14 cellular contexts compared by ENCODE assay signal in the genomic region with DNA sequence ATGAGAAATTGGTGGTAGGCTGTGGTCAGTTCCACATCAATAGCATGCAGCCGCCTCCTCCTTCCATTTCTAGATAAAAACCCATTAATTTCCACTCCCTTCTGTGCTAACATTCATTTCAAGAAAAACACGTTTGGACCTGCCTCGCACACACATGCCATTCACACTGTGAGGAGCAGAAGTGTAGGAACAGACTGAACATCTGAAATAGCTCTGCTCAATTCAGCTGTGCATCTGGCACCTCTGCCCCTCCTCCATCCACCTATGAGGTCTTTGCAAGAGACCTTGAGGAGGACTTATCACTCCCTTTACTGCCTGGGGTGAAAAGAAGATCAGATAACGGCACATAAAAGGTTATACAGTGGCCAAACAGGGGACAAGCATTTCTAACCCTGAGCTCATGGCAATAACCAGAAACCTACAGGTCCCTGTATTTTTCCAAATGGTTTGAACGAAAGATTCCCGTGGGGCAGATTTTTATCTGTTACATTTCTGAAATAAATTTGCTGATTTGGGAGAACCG. TPM values are rescaled to one million over a fixed set of nuclear protein-coding genes. Genes with fewer than 3 reads are reported as not detected.
DNase-seq lines count a peak whose midpoint lies in the region; ATAC-seq and TF ChIP-seq lines count a peak whose summit lies in the region.
"Had no signal": no experiment of that assay in that cellular context is flagged by ENCODE, and none has a peak within 500 bp of the region (broad histone marks: within the 10 kb centered on the region; RNA-seq: fewer than 3 reads in every experiment).

No MANE protein-coding gene starts in this region.

- CTCF ChIA-PET in mammary epithelial cell (lab: Charles Lee; ENCODE audit: low non-redundant PET): no interaction called here
- CTCF ChIA-PET in activated CD4-positive, alpha-beta memory T cell treated with anti-CD3 and anti-CD28 coated beads for 36 hours (lab: Charles Lee): no interaction called here

- intact Hi-C loops in mammary epithelial cell (cut with micrococcal nuclease) (loop anchor here (10.0 kb wide), 1 partner anchor 168 kb away; no protein-coding TSS in a partner anchor), prostate gland (cut with DNase I) (no loop called here)
- intact Hi-C loops in activated CD4-positive, alpha-beta memory T cell treated with anti-CD3 and anti-CD28 coated beads for 36 hours (cut with micrococcal nuclease): loop anchor here (10.0 kb wide), 1 partner anchor 248 kb away; no protein-coding TSS in a partner anchor

- H3K4me1 Mint-ChIP-seq in activated CD4-positive, alpha-beta memory T cell treated with anti-CD3 and anti-CD28 coated beads for 36 hours (ENCODE audit: low read depth): no peaks in the 10 kb centered on the region

- in situ Hi-C loops in mammary epithelial cell (cut with MboI; ENCODE audit: low sequenced_read_pairs in 2 of 2): loop anchor here (25.0 kb wide), 3 partner anchors 281 to 456 kb away; no protein-coding TSS in a partner anchor

- no peak overlapping the region for H3K27ac ChIP-seq in BLaER1
- H3K27ac ChIP-seq in mammary epithelial cell (ENCODE audit: insufficient read depth, low read depth, low read length): no peak overlapping the region
- no peak overlapping the region for H3K27ac ChIP-seq in prostate gland
- H3K27ac ChIP-seq: uterus had no signal

- H3K36me3 ChIP-seq in BLaER1 (no peaks in the 10 kb centered on the region), mammary epithelial cell (ENCODE audit: insufficient read depth, low read length) (no peaks in the 10 kb centered on the region), prostate gland (no peaks in the 10 kb centered on the region)
- H3K36me3 ChIP-seq: uterus had no signal

- no peak overlapping the region for H3K4me3 ChIP-seq in BLaER1
- no peak overlapping the region for H3K4me3 ChIP-seq in mammary epithelial cell (replicated peaks in 1 of 3; ENCODE audit: insufficient read depth in 1 of 3, low read depth in 2 of 3, low read length in 3 of 3)
- H3K4me3 ChIP-seq in prostate gland: no peak overlapping the region
- H3K4me3 ChIP-seq: uterus had no signal

- peak; percentile 15 for DNase-seq in HuH-7 (ENCODE audit: low spot score)
- DNase-seq in mammary epithelial cell: peak; percentile 52
- no peak for DNase-seq in KG1 (lab: John Stamatoyannopoulos, UW)
- DNase-seq in activated T-cell treated with anti-CD3 and anti-CD28 coated beads for 4 hours: no peak
- DNase-seq in prostate gland (ENCODE audit: low spot score): no peak
- DNase-seq in activated CD4-positive, alpha-beta memory T cell treated with anti-CD3 and anti-CD28 coated beads for 36 hours: no peak
- DNase-seq: NCI-H510A; SIG-M5; stimulated activated CD4-positive, alpha-beta T cell treated with anti-CD3 and anti-CD28 coated beads, Interleukin-1b, Interleukin-23, amount 100 ng/mL, for 48 hours; uterus had no signal

- BruUV-seq in mammary epithelial cell (replicated peaks; lab: Mats Ljungman, UMichigan): no TSS peak

- no peak overlapping the region for H3K27ac Mint-ChIP-seq in activated CD4-positive, alpha-beta memory T cell treated with anti-CD3 and anti-CD28 coated beads for 36 hours
- H3K27ac Mint-ChIP-seq: dendritic cell treated with granulocyte-macrophage colony-stimulating factor and Interleukin-4, amounts not matched to agents 40 ng/mL and 50 ng/mL, for 4 days; WTC11 had no signal

- dilution Hi-C loops in mammary epithelial cell (cut with HindIII; ENCODE audit: low sequenced_read_pairs): no loop called here

- no peaks in the 10 kb centered on the region for H3K9me3 Mint-ChIP-seq in activated CD4-positive, alpha-beta memory T cell treated with anti-CD3 and anti-CD28 coated beads for 36 hours
- H3K9me3 Mint-ChIP-seq: dendritic cell treated with granulocyte-macrophage colony-stimulating factor and Interleukin-4, amounts not matched to agents 40 ng/mL and 50 ng/mL, for 4 days; WTC11 had no signal

- H3K36me3 Mint-ChIP-seq in activated CD4-positive, alpha-beta memory T cell treated with anti-CD3 and anti-CD28 coated beads for 36 hours: no peaks in the 10 kb centered on the region
- H3K36me3 Mint-ChIP-seq: WTC11 had no signal

- WGBS in mammary epithelial cell (ENCODE audit: low coverage, missing lambda C conversion rate): under 1% methylated on average over 7 of the region's 7 CpGs
- 22% methylated on average over 7 of the region's 7 CpGs for WGBS in prostate gland

- no peak for TF ChIP-seq POLR2A in prostate gland (IDR thresholded peaks at IDR 0.05)

- H3K27me3 ChIP-seq in BLaER1: no peaks in the 10 kb centered on the region
- peaks cover 9% of the 10 kb centered on the region for H3K27me3 ChIP-seq in mammary epithelial cell (ENCODE audit: insufficient read depth, low read length)
- H3K27me3 ChIP-seq in prostate gland (replicated peaks; ENCODE audit: insufficient read depth): no peaks in the 10 kb centered on the region
- H3K27me3 ChIP-seq: uterus had no signal

- H3K27me3 Mint-ChIP-seq in activated CD4-positive, alpha-beta memory T cell treated with anti-CD3 and anti-CD28 coated beads for 36 hours: peaks cover 13% of the 10 kb centered on the region

- peak overlapping the region; percentile 65 for H2AFZ ChIP-seq in mammary epithelial cell (ENCODE audit: low read depth, low read length)

- H3K9ac ChIP-seq in BLaER1: no peak overlapping the region
- H3K9ac ChIP-seq in mammary epithelial cell (ENCODE audit: insufficient read depth, low read length): no peak overlapping the region

- H3K4me1 ChIP-seq in BLaER1 (0 out of 2 replicates have a peak, but pooled peaks cover 9% of the 10 kb centered on the region), mammary epithelial cell (ENCODE audit: insufficient read depth, low read length) (peaks cover 8% of the 10 kb centered on the region), prostate gland (replicated peaks) (no peaks in the 10 kb centered on the region)
- H3K4me1 ChIP-seq: uterus had no signal

- ATAC-seq in GM19372 (IDR thresholded peaks at IDR 0.05; ENCODE audit: low read depth, unreplicated experiment): peak; percentile 81
- ATAC-seq: WTC11 had no signal

- H3K79me2 ChIP-seq in mammary epithelial cell (ENCODE audit: insufficient read depth, low read length): no peaks in the 10 kb centered on the region

- H3K4me3 Mint-ChIP-seq in activated CD4-positive, alpha-beta memory T cell treated with anti-CD3 and anti-CD28 coated beads for 36 hours: no peak overlapping the region
- H3K4me3 Mint-ChIP-seq: dendritic cell treated with granulocyte-macrophage colony-stimulating factor and Interleukin-4, amounts not matched to agents 40 ng/mL and 50 ng/mL, for 4 days; WTC11 had no signal

- H3K9me3 ChIP-seq in BLaER1 (no peaks in the 10 kb centered on the region), mammary epithelial cell (replicated peaks; ENCODE audit: insufficient read depth, low read length) (no peaks in the 10 kb centered on the region), prostate gland (no peaks in the 10 kb centered on the region)
- H3K9me3 ChIP-seq: uterus had no signal

- TF ChIP-seq CTCF in mammary epithelial cell (conservative IDR thresholded peaks at IDR 0.05 in 1 of 2, IDR thresholded peaks at IDR 0.05 in 1 of 2; ENCODE audit: extremely low read depth in 1 of 2, insufficient read depth in 1 of 2, low read depth in 1 of 2, low read length in 2 of 2) (no peak), prostate gland (IDR thresholded peaks at IDR 0.05) (no peak)

- H4K20me1 ChIP-seq in BLaER1 (no peaks in the 10 kb centered on the region), mammary epithelial cell (ENCODE audit: insufficient read depth, low read length) (no peaks in the 10 kb centered on the region)

- H3K4me2 ChIP-seq in BLaER1 (peak overlapping the region; percentile 12; the same call in 1 of the 2 replicates), mammary epithelial cell (ENCODE audit: insufficient read depth, low read depth, low read length) (peak overlapping the region; percentile 3)

- POLR2A ChIA-PET in activated CD4-positive, alpha-beta memory T cell treated with anti-CD3 and anti-CD28 coated beads for 36 hours (lab: Charles Lee): no interaction called here

RNA-seq across cellular contexts. Expression of gene LRP2, which starts 30.8 kb away (rescaled TPM):
- total RNA-seq in mammary epithelial cell: not detected
- under 0.01 TPM for polyA plus RNA-seq in mammary epithelial cell
- polyA minus RNA-seq in mammary epithelial cell: 0.93 TPM
- 1 to 10 TPM; 1.6 to 9.5 TPM for total RNA-seq in prostate gland
- under 1 TPM; 0.27 to 0.52 TPM for total RNA-seq in activated CD4-positive, alpha-beta memory T cell treated with anti-CD3 and anti-CD28 coated beads for 36 hours

Comparison
In these comparisons a context has a peak if more than half of its experiments do, and no peak if none do; other contexts are left out.
1. DNase-seq: peak in HuH-7 (single experiment) and mammary epithelial cell (single experiment); none in KG1 (single experiment), activated T-cell treated with anti-CD3 and anti-CD28 coated beads for 4 hours (single experiment), prostate gland (single experiment) and activated CD4-positive, alpha-beta memory T cell treated with anti-CD3 and anti-CD28 coated beads for 36 hours (single experiment).